ENCODE assay signal across 1 cellular context in the genomic region with DNA sequence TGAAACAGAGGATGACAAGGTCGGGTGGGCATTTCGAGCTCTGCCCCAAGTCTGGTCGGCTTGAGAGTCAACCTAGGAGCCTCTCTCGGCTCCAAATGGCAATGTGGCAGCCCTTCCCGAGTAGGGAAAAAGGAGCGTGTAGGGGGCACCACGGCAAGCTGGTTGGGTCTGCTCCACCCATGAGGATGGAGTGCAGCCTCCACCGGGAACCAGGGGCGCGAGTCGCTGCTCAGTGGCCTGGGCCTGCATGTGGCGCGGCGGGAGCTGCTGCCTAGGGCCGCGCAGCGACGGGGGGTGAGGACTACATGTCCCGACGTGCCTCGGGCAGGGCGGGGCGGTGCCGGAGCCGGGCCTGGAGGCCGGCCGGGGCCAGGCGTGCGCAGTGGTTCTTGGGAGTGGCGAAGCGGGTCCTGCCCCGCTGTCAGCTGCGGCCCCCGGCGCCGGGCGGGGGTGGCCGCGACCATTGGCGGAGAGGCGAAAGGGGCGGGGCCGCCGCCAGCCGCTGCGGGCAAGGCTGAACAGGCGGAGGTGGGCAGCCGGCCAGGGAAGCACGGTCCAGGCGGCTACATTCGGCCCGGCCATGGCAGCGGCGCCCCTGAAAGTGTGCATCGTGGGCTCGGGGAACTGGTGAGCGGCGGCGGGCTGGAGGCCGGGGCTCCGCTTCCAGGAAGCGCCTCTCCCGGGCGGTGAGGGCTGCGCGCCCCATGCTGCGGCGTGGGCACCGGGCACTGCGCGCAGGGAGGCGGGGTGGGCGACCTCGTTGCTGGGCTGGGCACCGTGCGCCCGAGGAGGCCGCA.
TF ChIP-seq lines count a peak whose summit lies in the region.

Gene GPD1L (plus strand): TSS at position 489 of the 797 bp plus-strand sequence. CDS start 92 bp downstream, at position 581.

TF ChIP-seq in HepG2, 621 proteins besides CTCF, POLR2A, EP300 and RAD21 (continued from another document and continues in another):
- TF ChIP-seq PRDM10 (CRISPR knock-in tag; IDR thresholded peaks at IDR 0.05; ENCODE audit: low read depth), result no peak
- TF ChIP-seq NFATC3 (CRISPR knock-in tag; IDR thresholded peaks at IDR 0.05), result no peak
- no peak for TF ChIP-seq SMARCC2 (IDR thresholded peaks at IDR 0.05)
- peak; percentile 75; the same call in 1 of the 2 replicates for TF ChIP-seq ZNF605 (CRISPR knock-in tag; IDR thresholded peaks at IDR 0.05)
- no peak for TF ChIP-seq TP53 (CRISPR knock-in tag; conservative IDR thresholded peaks at IDR 0.05)
- no peak for TF ChIP-seq ETS1 (CRISPR knock-in tag; IDR thresholded peaks at IDR 0.05)
- peak; percentile 82 for TF ChIP-seq TFDP2 (CRISPR knock-in tag; IDR thresholded peaks at IDR 0.05)
- TF ChIP-seq NCOR1 (IDR thresholded peaks at IDR 0.05; ENCODE audit: borderline replicate concordance, low read length), result no peak; the same call in 1 of the 2 replicates
- no peak for TF ChIP-seq KDM3A (CRISPR knock-in tag; IDR thresholded peaks at IDR 0.05; ENCODE audit: low read depth)
- 0 out of 2 replicates have a peak, but pooled peaks have one; percentile 1 for TF ChIP-seq ZFYVE20 (CRISPR knock-in tag; IDR thresholded peaks at IDR 0.05; ENCODE audit: borderline replicate concordance, low read depth)
- TF ChIP-seq EEA1 (CRISPR knock-in tag; IDR thresholded peaks at IDR 0.05; ENCODE audit: borderline replicate concordance), result 0 out of 2 replicates have a peak, but pooled peaks have one; percentile 5
- TF ChIP-seq SNAPC4 (CRISPR knock-in tag; IDR thresholded peaks at IDR 0.05), result no peak
- no peak for TF ChIP-seq ZNF414 (CRISPR knock-in tag; IDR thresholded peaks at IDR 0.05)
- TF ChIP-seq ARID4A (CRISPR knock-in tag; IDR thresholded peaks at IDR 0.05; ENCODE audit: borderline replicate concordance), result peak; percentile 88; the same call in 1 of the 2 replicates
- TF ChIP-seq MAF1 (CRISPR knock-in tag; IDR thresholded peaks at IDR 0.05; ENCODE audit: borderline replicate concordance), result peak; percentile 70; the same call in 1 of the 2 replicates
- TF ChIP-seq, protein P1, sequence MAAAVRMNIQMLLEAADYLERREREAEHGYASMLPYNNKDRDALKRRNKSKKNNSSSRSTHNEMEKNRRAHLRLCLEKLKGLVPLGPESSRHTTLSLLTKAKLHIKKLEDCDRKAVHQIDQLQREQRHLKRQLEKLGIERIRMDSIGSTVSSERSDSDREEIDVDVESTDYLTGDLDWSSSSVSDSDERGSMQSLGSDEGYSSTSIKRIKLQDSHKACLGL (CRISPR knock-in tag; IDR thresholded peaks at IDR 0.05), result peak; percentile 33
- TF ChIP-seq ZNF235 (CRISPR knock-in tag; IDR thresholded peaks at IDR 0.05; ENCODE audit: borderline replicate concordance), result peak; percentile 64; the same call in 1 of the 2 replicates
- peak; percentile 48; the same call in 1 of the 2 replicates for TF ChIP-seq MEIS2 (CRISPR knock-in tag; IDR thresholded peaks at IDR 0.05)
- TF ChIP-seq ZNF430 (CRISPR knock-in tag; IDR thresholded peaks at IDR 0.05), result no peak
- peak; percentile 45; the same call in 1 of the 2 replicates for TF ChIP-seq HES4 (CRISPR knock-in tag; IDR thresholded peaks at IDR 0.05; ENCODE audit: borderline replicate concordance)
- TF ChIP-seq TCF12 (IDR thresholded peaks at IDR 0.05), result no peak
- no peak for TF ChIP-seq TCF12 (CRISPR knock-in tag; IDR thresholded peaks at IDR 0.05)
- TF ChIP-seq ERF (CRISPR knock-in tag; IDR thresholded peaks at IDR 0.05), result peak; percentile 63
- TF ChIP-seq TOE1 (CRISPR knock-in tag; IDR thresholded peaks at IDR 0.05), result no peak
- TF ChIP-seq ZNF20 (CRISPR knock-in tag; IDR thresholded peaks at IDR 0.05), result no peak
- TF ChIP-seq CCDC6 (CRISPR knock-in tag; IDR thresholded peaks at IDR 0.05), result 0 out of 2 replicates have a peak, but pooled peaks have one; percentile 72
- TF ChIP-seq, protein P2, sequence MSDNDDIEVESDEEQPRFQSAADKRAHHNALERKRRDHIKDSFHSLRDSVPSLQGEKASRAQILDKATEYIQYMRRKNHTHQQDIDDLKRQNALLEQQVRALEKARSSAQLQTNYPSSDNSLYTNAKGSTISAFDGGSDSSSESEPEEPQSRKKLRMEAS (IDR thresholded peaks at IDR 0.05), result peak; percentile 78
- no peak for TF ChIP-seq RFX1 (IDR thresholded peaks at IDR 0.05)
- no peak; the same call in 1 of the 2 replicates for TF ChIP-seq ZNF558 (CRISPR knock-in tag; IDR thresholded peaks at IDR 0.05; ENCODE audit: borderline replicate concordance)
- no peak for TF ChIP-seq CEBPB (IDR thresholded peaks at IDR 0.05; ENCODE audit: borderline replicate concordance, low read depth, low read length)
- TF ChIP-seq ZNF543 (CRISPR knock-in tag; IDR thresholded peaks at IDR 0.05), result peak; percentile 74; the same call in 1 of the 2 replicates
- TF ChIP-seq, protein P3, sequence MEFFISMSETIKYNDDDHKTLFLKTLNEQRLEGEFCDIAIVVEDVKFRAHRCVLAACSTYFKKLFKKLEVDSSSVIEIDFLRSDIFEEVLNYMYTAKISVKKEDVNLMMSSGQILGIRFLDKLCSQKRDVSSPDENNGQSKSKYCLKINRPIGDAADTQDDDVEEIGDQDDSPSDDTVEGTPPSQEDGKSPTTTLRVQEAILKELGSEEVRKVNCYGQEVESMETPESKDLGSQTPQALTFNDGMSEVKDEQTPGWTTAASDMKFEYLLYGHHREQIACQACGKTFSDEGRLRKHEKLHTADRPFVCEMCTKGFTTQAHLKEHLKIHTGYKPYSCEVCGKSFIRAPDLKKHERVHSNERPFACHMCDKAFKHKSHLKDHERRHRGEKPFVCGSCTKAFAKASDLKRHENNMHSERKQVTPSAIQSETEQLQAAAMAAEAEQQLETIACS (CRISPR knock-in tag; IDR thresholded peaks at IDR 0.05), result no peak; the same call in 1 of the 2 replicates
- no peak for TF ChIP-seq ZNF33B (CRISPR knock-in tag; IDR thresholded peaks at IDR 0.05)
- TF ChIP-seq NR2F6 (IDR thresholded peaks at IDR 0.05), result no peak
- no peak for TF ChIP-seq NR2F6 (CRISPR knock-in tag; IDR thresholded peaks at IDR 0.05)
- TF ChIP-seq REL (CRISPR knock-in tag; conservative IDR thresholded peaks at IDR 0.05), result no peak
- peak; percentile 55; the same call in 1 of the 2 replicates for TF ChIP-seq MTA1 (CRISPR knock-in tag; IDR thresholded peaks at IDR 0.05; ENCODE audit: borderline replicate concordance)
- TF ChIP-seq CBX2 (IDR thresholded peaks at IDR 0.05; ENCODE audit: low read depth, low read length), result no peak
- no peak for TF ChIP-seq CBX2 (CRISPR knock-in tag; IDR thresholded peaks at IDR 0.05; ENCODE audit: low read depth)
- peak; percentile 75; the same call in 1 of the 2 replicates for TF ChIP-seq KDM2A (CRISPR knock-in tag; IDR thresholded peaks at IDR 0.05; ENCODE audit: borderline replicate concordance, low read depth)
- peak; percentile 29; the same call in 1 of the 2 replicates for TF ChIP-seq ATF7-NPFF (CRISPR knock-in tag; IDR thresholded peaks at IDR 0.05; ENCODE audit: low read depth)
